ENCODE assay signal across 1 cellular context in the genomic region with DNA sequence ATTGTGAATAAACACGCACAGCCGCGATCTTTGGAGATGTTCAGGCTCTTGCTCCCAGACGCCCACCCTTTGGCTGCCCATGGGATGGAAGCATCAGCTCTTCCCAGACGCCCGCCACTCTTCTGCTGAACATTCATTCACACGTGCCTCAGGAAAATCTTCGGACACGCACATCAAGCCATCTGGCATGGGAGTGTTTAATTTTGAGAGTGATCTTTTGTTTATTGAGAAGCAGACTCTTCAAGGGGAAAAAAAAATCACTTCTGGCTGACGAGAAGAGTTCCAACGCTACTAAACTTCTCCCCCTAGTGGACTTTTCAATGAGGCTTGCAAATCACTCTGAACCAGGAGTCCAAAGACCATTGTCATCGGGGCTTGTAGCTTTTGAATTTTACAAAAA.
TF ChIP-seq lines count a peak whose summit lies in the region.

No MANE protein-coding gene starts in this region.

TF ChIP-seq in Ishikawa, 13 proteins besides CTCF, POLR2A, EP300 and RAD21 (continued from another document):
- no peak for TF ChIP-seq EGR1 (IDR thresholded peaks at IDR 0.05)
- no peak for TF ChIP-seq YY1 (IDR thresholded peaks at IDR 0.05; ENCODE audit: low read depth)
